In genomic region chr9:114394523-114395193, GRCh38 we compare ENCODE assay signal across 2 cellular contexts.
TF ChIP-seq lines count a peak whose summit lies in the region.

No MANE protein-coding gene starts in this region.

TF ChIP-seq in HepG2, 621 proteins besides CTCF, POLR2A, EP300 and RAD21 (continued from another document):
- TF ChIP-seq ZNF318 (CRISPR knock-in tag; IDR thresholded peaks at IDR 0.05) (no peak), ELF3 (CRISPR knock-in tag; IDR thresholded peaks at IDR 0.05) (no peak), ZNF549 (CRISPR knock-in tag; IDR thresholded peaks at IDR 0.05) (no peak), RELA (CRISPR knock-in tag; IDR thresholded peaks at IDR 0.05) (no peak), NFE2L2 (IDR thresholded peaks at IDR 0.05; ENCODE audit: low read length) (no peak), THAP8 (CRISPR knock-in tag; IDR thresholded peaks at IDR 0.05; ENCODE audit: borderline replicate concordance) (no peak), POLR2AphosphoS5 (IDR thresholded peaks at IDR 0.05; ENCODE audit: low read depth, low read length) (no peak), ZMYM3 (CRISPR knock-in tag; IDR thresholded peaks at IDR 0.05) (peak; percentile 70), THYN1 (CRISPR knock-in tag; IDR thresholded peaks at IDR 0.05; ENCODE audit: borderline replicate concordance, low read depth) (no peak), SOX6 (IDR thresholded peaks at IDR 0.05) (no peak), SOX6 (CRISPR knock-in tag; IDR thresholded peaks at IDR 0.05) (no peak), ZNF543 (CRISPR knock-in tag; IDR thresholded peaks at IDR 0.05) (no peak)

TF ChIP-seq in WTC11, 78 proteins besides CTCF, POLR2A, EP300 and RAD21 (continued from another document):
- TF ChIP-seq, protein P1, sequence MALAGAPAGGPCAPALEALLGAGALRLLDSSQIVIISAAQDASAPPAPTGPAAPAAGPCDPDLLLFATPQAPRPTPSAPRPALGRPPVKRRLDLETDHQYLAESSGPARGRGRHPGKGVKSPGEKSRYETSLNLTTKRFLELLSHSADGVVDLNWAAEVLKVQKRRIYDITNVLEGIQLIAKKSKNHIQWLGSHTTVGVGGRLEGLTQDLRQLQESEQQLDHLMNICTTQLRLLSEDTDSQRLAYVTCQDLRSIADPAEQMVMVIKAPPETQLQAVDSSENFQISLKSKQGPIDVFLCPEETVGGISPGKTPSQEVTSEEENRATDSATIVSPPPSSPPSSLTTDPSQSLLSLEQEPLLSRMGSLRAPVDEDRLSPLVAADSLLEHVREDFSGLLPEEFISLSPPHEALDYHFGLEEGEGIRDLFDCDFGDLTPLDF (CRISPR knock-in tag; IDR thresholded peaks at IDR 0.05) = no peak
- TF ChIP-seq ZNF138 (CRISPR knock-in tag; conservative IDR thresholded peaks at IDR 0.05) (no peak), CREB1 (CRISPR knock-in tag; IDR thresholded peaks at IDR 0.05) (no peak), E2F5 (CRISPR knock-in tag; IDR thresholded peaks at IDR 0.05) (no peak), TEAD1 (CRISPR knock-in tag; IDR thresholded peaks at IDR 0.05) (no peak), NR1H2 (CRISPR knock-in tag; IDR thresholded peaks at IDR 0.05) (no peak), ATF1 (CRISPR knock-in tag; IDR thresholded peaks at IDR 0.05) (no peak), FOXJ3 (CRISPR knock-in tag; IDR thresholded peaks at IDR 0.05; ENCODE audit: borderline replicate concordance) (no peak), EMX1 (CRISPR knock-in tag; IDR thresholded peaks at IDR 0.05) (no peak), ZNF263 (CRISPR knock-in tag; IDR thresholded peaks at IDR 0.05; ENCODE audit: low read depth) (no peak)
- TF ChIP-seq, protein P2, sequence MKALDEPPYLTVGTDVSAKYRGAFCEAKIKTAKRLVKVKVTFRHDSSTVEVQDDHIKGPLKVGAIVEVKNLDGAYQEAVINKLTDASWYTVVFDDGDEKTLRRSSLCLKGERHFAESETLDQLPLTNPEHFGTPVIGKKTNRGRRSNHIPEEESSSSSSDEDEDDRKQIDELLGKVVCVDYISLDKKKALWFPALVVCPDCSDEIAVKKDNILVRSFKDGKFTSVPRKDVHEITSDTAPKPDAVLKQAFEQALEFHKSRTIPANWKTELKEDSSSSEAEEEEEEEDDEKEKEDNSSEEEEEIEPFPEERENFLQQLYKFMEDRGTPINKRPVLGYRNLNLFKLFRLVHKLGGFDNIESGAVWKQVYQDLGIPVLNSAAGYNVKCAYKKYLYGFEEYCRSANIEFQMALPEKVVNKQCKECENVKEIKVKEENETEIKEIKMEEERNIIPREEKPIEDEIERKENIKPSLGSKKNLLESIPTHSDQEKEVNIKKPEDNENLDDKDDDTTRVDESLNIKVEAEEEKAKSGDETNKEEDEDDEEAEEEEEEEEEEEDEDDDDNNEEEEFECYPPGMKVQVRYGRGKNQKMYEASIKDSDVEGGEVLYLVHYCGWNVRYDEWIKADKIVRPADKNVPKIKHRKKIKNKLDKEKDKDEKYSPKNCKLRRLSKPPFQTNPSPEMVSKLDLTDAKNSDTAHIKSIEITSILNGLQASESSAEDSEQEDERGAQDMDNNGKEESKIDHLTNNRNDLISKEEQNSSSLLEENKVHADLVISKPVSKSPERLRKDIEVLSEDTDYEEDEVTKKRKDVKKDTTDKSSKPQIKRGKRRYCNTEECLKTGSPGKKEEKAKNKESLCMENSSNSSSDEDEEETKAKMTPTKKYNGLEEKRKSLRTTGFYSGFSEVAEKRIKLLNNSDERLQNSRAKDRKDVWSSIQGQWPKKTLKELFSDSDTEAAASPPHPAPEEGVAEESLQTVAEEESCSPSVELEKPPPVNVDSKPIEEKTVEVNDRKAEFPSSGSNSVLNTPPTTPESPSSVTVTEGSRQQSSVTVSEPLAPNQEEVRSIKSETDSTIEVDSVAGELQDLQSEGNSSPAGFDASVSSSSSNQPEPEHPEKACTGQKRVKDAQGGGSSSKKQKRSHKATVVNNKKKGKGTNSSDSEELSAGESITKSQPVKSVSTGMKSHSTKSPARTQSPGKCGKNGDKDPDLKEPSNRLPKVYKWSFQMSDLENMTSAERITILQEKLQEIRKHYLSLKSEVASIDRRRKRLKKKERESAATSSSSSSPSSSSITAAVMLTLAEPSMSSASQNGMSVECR (CRISPR knock-in tag; IDR thresholded peaks at IDR 0.05; ENCODE audit: borderline replicate concordance) = no peak
- TF ChIP-seq, protein P3, sequence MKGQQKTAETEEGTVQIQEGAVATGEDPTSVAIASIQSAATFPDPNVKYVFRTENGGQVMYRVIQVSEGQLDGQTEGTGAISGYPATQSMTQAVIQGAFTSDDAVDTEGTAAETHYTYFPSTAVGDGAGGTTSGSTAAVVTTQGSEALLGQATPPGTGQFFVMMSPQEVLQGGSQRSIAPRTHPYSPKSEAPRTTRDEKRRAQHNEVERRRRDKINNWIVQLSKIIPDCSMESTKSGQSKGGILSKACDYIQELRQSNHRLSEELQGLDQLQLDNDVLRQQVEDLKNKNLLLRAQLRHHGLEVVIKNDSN (CRISPR knock-in tag; IDR thresholded peaks at IDR 0.05) = no peak
- TF ChIP-seq, protein P4, sequence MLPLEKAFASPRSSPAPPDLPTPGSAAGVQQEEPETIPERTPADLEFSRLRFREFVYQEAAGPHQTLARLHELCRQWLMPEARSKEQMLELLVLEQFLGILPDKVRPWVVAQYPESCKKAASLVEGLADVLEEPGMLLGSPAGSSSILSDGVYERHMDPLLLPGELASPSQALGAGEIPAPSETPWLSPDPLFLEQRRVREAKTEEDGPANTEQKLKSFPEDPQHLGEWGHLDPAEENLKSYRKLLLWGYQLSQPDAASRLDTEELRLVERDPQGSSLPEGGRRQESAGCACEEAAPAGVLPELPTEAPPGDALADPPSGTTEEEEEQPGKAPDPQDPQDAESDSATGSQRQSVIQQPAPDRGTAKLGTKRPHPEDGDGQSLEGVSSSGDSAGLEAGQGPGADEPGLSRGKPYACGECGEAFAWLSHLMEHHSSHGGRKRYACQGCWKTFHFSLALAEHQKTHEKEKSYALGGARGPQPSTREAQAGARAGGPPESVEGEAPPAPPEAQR (CRISPR knock-in tag; IDR thresholded peaks at IDR 0.05) = no peak
- TF ChIP-seq, protein P5, sequence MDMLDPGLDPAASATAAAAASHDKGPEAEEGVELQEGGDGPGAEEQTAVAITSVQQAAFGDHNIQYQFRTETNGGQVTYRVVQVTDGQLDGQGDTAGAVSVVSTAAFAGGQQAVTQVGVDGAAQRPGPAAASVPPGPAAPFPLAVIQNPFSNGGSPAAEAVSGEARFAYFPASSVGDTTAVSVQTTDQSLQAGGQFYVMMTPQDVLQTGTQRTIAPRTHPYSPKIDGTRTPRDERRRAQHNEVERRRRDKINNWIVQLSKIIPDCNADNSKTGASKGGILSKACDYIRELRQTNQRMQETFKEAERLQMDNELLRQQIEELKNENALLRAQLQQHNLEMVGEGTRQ (CRISPR knock-in tag; IDR thresholded peaks at IDR 0.05) = no peak
- TF ChIP-seq, protein P6, sequence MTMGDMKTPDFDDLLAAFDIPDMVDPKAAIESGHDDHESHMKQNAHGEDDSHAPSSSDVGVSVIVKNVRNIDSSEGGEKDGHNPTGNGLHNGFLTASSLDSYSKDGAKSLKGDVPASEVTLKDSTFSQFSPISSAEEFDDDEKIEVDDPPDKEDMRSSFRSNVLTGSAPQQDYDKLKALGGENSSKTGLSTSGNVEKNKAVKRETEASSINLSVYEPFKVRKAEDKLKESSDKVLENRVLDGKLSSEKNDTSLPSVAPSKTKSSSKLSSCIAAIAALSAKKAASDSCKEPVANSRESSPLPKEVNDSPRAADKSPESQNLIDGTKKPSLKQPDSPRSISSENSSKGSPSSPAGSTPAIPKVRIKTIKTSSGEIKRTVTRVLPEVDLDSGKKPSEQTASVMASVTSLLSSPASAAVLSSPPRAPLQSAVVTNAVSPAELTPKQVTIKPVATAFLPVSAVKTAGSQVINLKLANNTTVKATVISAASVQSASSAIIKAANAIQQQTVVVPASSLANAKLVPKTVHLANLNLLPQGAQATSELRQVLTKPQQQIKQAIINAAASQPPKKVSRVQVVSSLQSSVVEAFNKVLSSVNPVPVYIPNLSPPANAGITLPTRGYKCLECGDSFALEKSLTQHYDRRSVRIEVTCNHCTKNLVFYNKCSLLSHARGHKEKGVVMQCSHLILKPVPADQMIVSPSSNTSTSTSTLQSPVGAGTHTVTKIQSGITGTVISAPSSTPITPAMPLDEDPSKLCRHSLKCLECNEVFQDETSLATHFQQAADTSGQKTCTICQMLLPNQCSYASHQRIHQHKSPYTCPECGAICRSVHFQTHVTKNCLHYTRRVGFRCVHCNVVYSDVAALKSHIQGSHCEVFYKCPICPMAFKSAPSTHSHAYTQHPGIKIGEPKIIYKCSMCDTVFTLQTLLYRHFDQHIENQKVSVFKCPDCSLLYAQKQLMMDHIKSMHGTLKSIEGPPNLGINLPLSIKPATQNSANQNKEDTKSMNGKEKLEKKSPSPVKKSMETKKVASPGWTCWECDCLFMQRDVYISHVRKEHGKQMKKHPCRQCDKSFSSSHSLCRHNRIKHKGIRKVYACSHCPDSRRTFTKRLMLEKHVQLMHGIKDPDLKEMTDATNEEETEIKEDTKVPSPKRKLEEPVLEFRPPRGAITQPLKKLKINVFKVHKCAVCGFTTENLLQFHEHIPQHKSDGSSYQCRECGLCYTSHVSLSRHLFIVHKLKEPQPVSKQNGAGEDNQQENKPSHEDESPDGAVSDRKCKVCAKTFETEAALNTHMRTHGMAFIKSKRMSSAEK (CRISPR knock-in tag; IDR thresholded peaks at IDR 0.05; ENCODE audit: borderline replicate concordance) = no peak
